ENCODE assay signal across 14 cellular contexts in the genomic region with DNA sequence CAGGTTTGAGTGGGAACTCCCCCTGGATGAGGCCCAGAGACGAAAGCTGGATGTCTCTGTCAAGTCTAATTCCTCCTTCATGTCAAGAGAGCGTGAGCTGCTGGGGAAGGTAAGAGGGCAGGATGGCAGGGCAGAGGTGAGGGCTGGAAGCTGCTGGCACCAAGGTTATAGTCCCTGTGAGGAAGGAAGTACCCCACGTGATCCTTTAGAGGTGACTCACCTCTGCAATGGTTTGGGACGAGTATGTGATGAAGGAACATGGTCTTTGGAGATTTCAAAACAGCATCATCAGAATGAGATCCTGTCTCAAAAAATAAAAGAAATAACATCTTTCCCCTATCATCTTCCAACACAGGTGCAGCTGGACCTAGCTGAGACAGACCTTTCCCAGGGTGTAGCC. TPM values are rescaled to one million over a fixed set of nuclear protein-coding genes. Genes with fewer than 3 reads are reported as not detected.
DNase-seq lines count a peak whose midpoint lies in the region; ATAC-seq and TF ChIP-seq lines count a peak whose summit lies in the region.
"Had no signal": no experiment of that assay in that cellular context is flagged by ENCODE, and none has a peak within 500 bp of the region (broad histone marks: within the 10 kb centered on the region; RNA-seq: fewer than 3 reads in every experiment).

No MANE protein-coding gene starts in this region.

- H3K27ac ChIP-seq in lower lobe of right lung (peak overlapping the region; percentile 73), stomach (peak overlapping the region in 3 of 5 donors; percentile 40 to 71 (median 57)), ovary (no peak overlapping the region)
- H3K27ac ChIP-seq: right lobe of liver had no signal

- no peak for TF ChIP-seq POLR2A in stomach (IDR thresholded peaks at IDR 0.05)
- TF ChIP-seq POLR2A in ovary (IDR thresholded peaks at IDR 0.05): no peak

- H3K9me3 Mint-ChIP-seq in activated T-cell treated with anti-CD3 and anti-CD28 coated beads, Interleukin-2, amount 50 U/mL, for 24 hours: no peaks in the 10 kb centered on the region
- no peaks in the 10 kb centered on the region for H3K9me3 Mint-ChIP-seq in activated CD8-positive, alpha-beta T cell treated with anti-CD3 and anti-CD28 coated beads, Interleukin-2, amount 10 ng/mL, durations not matched to agents 7 days and 5 days (ENCODE audit: insufficient read depth)
- H3K9me3 Mint-ChIP-seq: mesothelial cell of epicardium had no signal

- TF ChIP-seq CTCF in lower lobe of right lung (IDR thresholded peaks at IDR 0.05) (no peak), stomach (IDR thresholded peaks at IDR 0.05) (no peak), ovary (IDR thresholded peaks at IDR 0.05) (no peak)

- CTCF ChIA-PET in activated CD8-positive, alpha-beta T cell treated with anti-CD3 and anti-CD28 coated beads, Interleukin-2, amount 10 ng/mL, durations not matched to agents 7 days and 5 days (lab: Charles Lee): interaction anchor here (1.0 to 1.9 kb wide), 4 partner anchors 9 to 46 kb away, joined by 6 to 7 read pairs (median 6); a partner anchor contains a TSS

- H3K27me3 Mint-ChIP-seq in activated T-cell treated with anti-CD3 and anti-CD28 coated beads, Interleukin-2, amount 50 U/mL, for 24 hours: no peaks in the 10 kb centered on the region
- no peaks in the 10 kb centered on the region for H3K27me3 Mint-ChIP-seq in activated CD8-positive, alpha-beta T cell treated with anti-CD3 and anti-CD28 coated beads, Interleukin-2, amount 10 ng/mL, durations not matched to agents 7 days and 5 days (ENCODE audit: low read depth)

- no peak for DNase-seq in activated T-cell treated with anti-CD3 and anti-CD28 coated beads, Interleukin-2, amount 50 U/mL, for 24 hours
- no peak for DNase-seq in activated T-cell treated with anti-CD3 and anti-CD28 coated beads, Interleukin-2, amount 50 U/mL, for 48 hours
- DNase-seq in activated CD8-positive, alpha-beta T cell treated with anti-CD3 and anti-CD28 coated beads, Interleukin-2, amount 10 ng/mL, durations not matched to agents 7 days and 5 days: no peak
- DNase-seq in lower lobe of right lung (no peak), stomach (no peak), H7 (no peak), ovary (no peak)
- DNase-seq: DND-41, MM.1S, right lobe of liver had no signal

- peak overlapping the region; percentile 90 for H3K27ac Mint-ChIP-seq in activated T-cell treated with anti-CD3 and anti-CD28 coated beads, Interleukin-2, amount 50 U/mL, for 24 hours
- H3K27ac Mint-ChIP-seq in activated CD8-positive, alpha-beta T cell treated with anti-CD3 and anti-CD28 coated beads, Interleukin-2, amount 10 ng/mL, durations not matched to agents 7 days and 5 days: peak overlapping the region; percentile 68
- H3K27ac Mint-ChIP-seq: mesothelial cell of epicardium had no signal

- POLR2A ChIA-PET in activated CD8-positive, alpha-beta T cell treated with anti-CD3 and anti-CD28 coated beads, Interleukin-2, amount 10 ng/mL, durations not matched to agents 7 days and 5 days (lab: Charles Lee): interaction anchor here (1.1 to 4.1 kb wide), 4 partner anchors 9 to 16 kb away, joined by 3 to 30 read pairs (median 6); a partner anchor contains a TSS

- peaks cover 37% of the 10 kb centered on the region for H3K4me1 ChIP-seq in lower lobe of right lung
- peaks cover 5 to 37% (median 16%) of the 10 kb centered on the region in 4 donors for H3K4me1 ChIP-seq in stomach
- H3K4me1 ChIP-seq in ovary (ENCODE audit: insufficient read depth): peaks cover 4% of the 10 kb centered on the region
- H3K4me1 ChIP-seq: right lobe of liver had no signal

- 58 to 77% (median 70%) methylated on average over 4 of the region's 4 CpGs for WGBS in stomach, 5 donors
- 72 to 79% (median 76%) methylated on average over 4 of the region's 4 CpGs for WGBS in ovary, 3 donors

- TF ChIP-seq EP300 in stomach (IDR thresholded peaks at IDR 0.05): no peak
- TF ChIP-seq EP300 in ovary (IDR thresholded peaks at IDR 0.05): no peak

- H3K36me3 Mint-ChIP-seq in activated T-cell treated with anti-CD3 and anti-CD28 coated beads, Interleukin-2, amount 50 U/mL, for 24 hours (ENCODE audit: low read depth): peaks cover 77% of the 10 kb centered on the region
- peaks cover 63% of the 10 kb centered on the region for H3K36me3 Mint-ChIP-seq in activated CD8-positive, alpha-beta T cell treated with anti-CD3 and anti-CD28 coated beads, Interleukin-2, amount 10 ng/mL, durations not matched to agents 7 days and 5 days (ENCODE audit: low read depth)

- peaks cover 41% of the 10 kb centered on the region for H3K4me1 Mint-ChIP-seq in activated T-cell treated with anti-CD3 and anti-CD28 coated beads, Interleukin-2, amount 50 U/mL, for 24 hours (ENCODE audit: low read depth)
- peaks cover 47% of the 10 kb centered on the region for H3K4me1 Mint-ChIP-seq in activated CD8-positive, alpha-beta T cell treated with anti-CD3 and anti-CD28 coated beads, Interleukin-2, amount 10 ng/mL, durations not matched to agents 7 days and 5 days (ENCODE audit: low read depth)

- H3K9me3 ChIP-seq in lower lobe of right lung (no peaks in the 10 kb centered on the region), stomach (no peaks in the 10 kb centered on the region), ovary (no peaks in the 10 kb centered on the region)
- H3K9me3 ChIP-seq: HAP-1, right lobe of liver had no signal

- no peak overlapping the region for H3K4me3 Mint-ChIP-seq in activated T-cell treated with anti-CD3 and anti-CD28 coated beads, Interleukin-2, amount 50 U/mL, for 24 hours
- H3K4me3 Mint-ChIP-seq in activated CD8-positive, alpha-beta T cell treated with anti-CD3 and anti-CD28 coated beads, Interleukin-2, amount 10 ng/mL, durations not matched to agents 7 days and 5 days: no peak overlapping the region
- H3K4me3 Mint-ChIP-seq: mesothelial cell of epicardium had no signal

- H3K27me3 ChIP-seq in lower lobe of right lung (ENCODE audit: low read depth) (no peaks in the 10 kb centered on the region), stomach (no peaks in the 10 kb centered on the region), H7 (ENCODE audit: control insufficient read depth, insufficient read depth, low read length) (no peaks in the 10 kb centered on the region), ovary (no peaks in the 10 kb centered on the region)
- H3K27me3 ChIP-seq: right lobe of liver had no signal

- H3K36me3 ChIP-seq in lower lobe of right lung (peaks cover 71% of the 10 kb centered on the region), stomach (peaks cover 58 to 73% (median 70%) of the 10 kb centered on the region in 4 donors), H7 (replicated peaks; ENCODE audit: control insufficient read depth, insufficient read depth, low read length) (peaks cover 36% of the 10 kb centered on the region), ovary (no peaks in the 10 kb centered on the region)

- no peak for ATAC-seq in activated CD8-positive, alpha-beta T cell treated with anti-CD3 and anti-CD28 coated beads, Interleukin-2, amount 10 ng/mL, durations not matched to agents 7 days and 5 days
- ATAC-seq in lower lobe of right lung: no peak
- no peak for ATAC-seq in GM19035 (IDR thresholded peaks at IDR 0.05; ENCODE audit: unreplicated experiment)
- ATAC-seq: GM12878 had no signal

- intact Hi-C loops in lower lobe of right lung (cut with DNase I) (no loop called here), stomach (cut with DNase I; ENCODE audit: low total_unique reads) (no loop called here), ovary (cut with DNase I) (no loop called here)

- no peak overlapping the region for H3K4me3 ChIP-seq in lower lobe of right lung
- no peak overlapping the region for H3K4me3 ChIP-seq in stomach
- H3K4me3 ChIP-seq in H7 (ENCODE audit: insufficient read depth, low read depth, low read length): no peak overlapping the region
- H3K4me3 ChIP-seq in ovary: no peak overlapping the region
- H3K4me3 ChIP-seq: GM12878, HAP-1, right lobe of liver had no signal

RNA-seq across cellular contexts. Expression of a gene that starts 9.2 kb away (rescaled TPM):
- total RNA-seq in activated CD8-positive, alpha-beta T cell treated with anti-CD3 and anti-CD28 coated beads, Interleukin-2, amount 10 ng/mL, durations not matched to agents 7 days and 5 days: 10 to 100 TPM; 60.0 to 60.7 TPM
- total RNA-seq in lower lobe of right lung: 21.4 TPM
- total RNA-seq in stomach: 10 to 100 TPM in 3 of 5 donors, 1 to 10 TPM in 1, not detected in 1; 4.9 to 24.3 (median 20.6) TPM
- polyA plus RNA-seq in stomach: 10 to 100 TPM; 53.4 to 98.1 (median 60.2) TPM
- 118 and 129 TPM in 2 replicates for total RNA-seq in H7 (2014; rRNA removed; shearing (Covaris generic))
- total RNA-seq in ovary: 10 to 100 TPM; 65.9 to 99.2 (median 73.4) TPM
- 10 to 100 TPM; 32.8 to 77.3 TPM for polyA plus RNA-seq in ovary

RNA-seq across cellular contexts. Expression of a gene that starts 14.9 kb away (rescaled TPM):
- total RNA-seq in activated CD8-positive, alpha-beta T cell treated with anti-CD3 and anti-CD28 coated beads, Interleukin-2, amount 10 ng/mL, durations not matched to agents 7 days and 5 days: 1,000 to 10,000 TPM; 1,527 to 1,542 TPM
- total RNA-seq in lower lobe of right lung: 1,292 TPM
- total RNA-seq in stomach: 1,000 to 10,000 TPM; 1,132 to 3,648 (median 2,772) TPM
- 1,000 to 10,000 TPM; 3,181 to 4,672 (median 3,569) TPM for polyA plus RNA-seq in stomach
- total RNA-seq in H7 (2014; rRNA removed; shearing (Covaris generic)): 941 and 1,248 TPM in 2 replicates
- 1,000 to 10,000 TPM in 5 of 7 donors, 100 to 1,000 TPM in 2; 782 to 1,485 (median 1,329) TPM for total RNA-seq in ovary
- polyA plus RNA-seq in ovary: 1,000 to 10,000 TPM; 1,579 to 3,375 TPM

RNA-seq across cellular contexts. Expression of a gene that starts 15.2 kb away (rescaled TPM):
- 100 to 1,000 TPM; 317 to 333 TPM for total RNA-seq in activated CD8-positive, alpha-beta T cell treated with anti-CD3 and anti-CD28 coated beads, Interleukin-2, amount 10 ng/mL, durations not matched to agents 7 days and 5 days
- total RNA-seq in lower lobe of right lung: 114 TPM
- total RNA-seq in stomach: 100 to 1,000 TPM in 1 of 5 donors, 10 to 100 TPM in 4; 23.3 to 142 (median 63.7) TPM
- 10 to 100 TPM in 2 of 3 donors, 1 to 10 TPM in 1; 8.6 to 32.8 (median 13.8) TPM for polyA plus RNA-seq in stomach
- 120 and 127 TPM in 2 replicates for total RNA-seq in H7 (2014; rRNA removed; shearing (Covaris generic))
- total RNA-seq in ovary: 100 to 1,000 TPM in 3 of 7 donors, 10 to 100 TPM in 4; 80.3 to 139 (median 97.3) TPM
- polyA plus RNA-seq in ovary: 100 to 1,000 TPM in 1 of 2 donors, 10 to 100 TPM in 1; 62.3 to 102 TPM

RNA-seq across cellular contexts. Expression of a gene that starts 25.2 kb away (rescaled TPM):
- total RNA-seq in activated CD8-positive, alpha-beta T cell treated with anti-CD3 and anti-CD28 coated beads, Interleukin-2, amount 10 ng/mL, durations not matched to agents 7 days and 5 days: 10 to 100 TPM in 1 of 2 experiments, 1 to 10 TPM in 1; 9.1 to 10.6 TPM
- total RNA-seq in lower lobe of right lung (12.5 TPM), stomach (1 to 10 TPM in 3 of 5 donors, under 1 TPM in 2; under 0.01 to 5.8 (median 3.1) TPM), ovary (10 to 100 TPM in 4 of 7 donors, 1 to 10 TPM in 3; 1.8 to 14.7 (median 10.7) TPM)
- polyA plus RNA-seq in stomach (1 to 10 TPM; 1.5 to 2.2 (median 1.8) TPM), ovary (1 to 10 TPM; 4.4 to 5.2 TPM)
- 8.2 and 11.3 TPM in 2 replicates for total RNA-seq in H7 (2014; rRNA removed; shearing (Covaris generic))

RNA-seq across cellular contexts. Expression of a gene that starts 26.8 kb away (rescaled TPM):
- 1,000 to 10,000 TPM; 3,845 to 4,046 TPM for total RNA-seq in activated CD8-positive, alpha-beta T cell treated with anti-CD3 and anti-CD28 coated beads, Interleukin-2, amount 10 ng/mL, durations not matched to agents 7 days and 5 days
- total RNA-seq in lower lobe of right lung (2,837 TPM), stomach (1,000 to 10,000 TPM; 1,483 to 3,736 (median 1,919) TPM), ovary (1,000 to 10,000 TPM; 6,021 to 8,245 (median 6,510) TPM)
- polyA plus RNA-seq in stomach (1,000 to 10,000 TPM; 5,931 to 8,449 (median 6,584) TPM), ovary (over 10,000 TPM; 11,306 to 11,451 TPM)
- 3,839 and 4,060 TPM in 2 replicates for total RNA-seq in H7 (2014; rRNA removed; shearing (Covaris generic))

Comparison
In these comparisons a context has a peak if more than half of its experiments do, and no peak if none do; other contexts are left out.
1. H3K27ac ChIP-seq: peak in lower lobe of right lung (single experiment) and stomach (3 of 5); none in ovary (0 of 2).